Comparison of ENCODE assay signal across 19 cellular contexts in genomic region chr12:76246611-76247010, GRCh38.
"Had no signal": no experiment of that assay in that cellular context is flagged by ENCODE, and none has a peak within 500 bp of the region (broad histone marks: within the 10 kb centered on the region; RNA-seq: fewer than 3 reads in every experiment).

No MANE protein-coding gene starts in this region.

- H3K36me3 Mint-ChIP-seq: IgD-negative memory B cell had no signal

- H3K27ac Mint-ChIP-seq: IgD-negative memory B cell had no signal

- H3K4me3 Mint-ChIP-seq: IgD-negative memory B cell had no signal

- H3K4me2 ChIP-seq: KMS-11 had no signal

- ATAC-seq: HepG2, K562, SK-N-SH treated with all-trans-retinoic acid at 6 μM for 48 hours had no signal

- H3K27ac ChIP-seq: KMS-11 had no signal

- H3K4me3 ChIP-seq: K562 had no signal

- H3K9ac ChIP-seq: KMS-11 had no signal

- H3K9me3 Mint-ChIP-seq: IgD-negative memory B cell had no signal

- DNase-seq: Kasumi-1, NCI-H1092 treated with DMSO at 0.1 percent for 48 hours, NCI-H1436, NCI-H187, NCI-H2029, NCI-H2081 treated with DMSO at 0.1 percent for 48 hours, NCI-H2171, NCI-H226, NCI-H510A, NCI-H524 treated with DMSO at 0.1 percent for 48 hours, NCI-H69, NCI-H774, RPMI8226, SHP77 had no signal
